Comparison of ENCODE assay signal across 1 cellular context in the genomic region with DNA sequence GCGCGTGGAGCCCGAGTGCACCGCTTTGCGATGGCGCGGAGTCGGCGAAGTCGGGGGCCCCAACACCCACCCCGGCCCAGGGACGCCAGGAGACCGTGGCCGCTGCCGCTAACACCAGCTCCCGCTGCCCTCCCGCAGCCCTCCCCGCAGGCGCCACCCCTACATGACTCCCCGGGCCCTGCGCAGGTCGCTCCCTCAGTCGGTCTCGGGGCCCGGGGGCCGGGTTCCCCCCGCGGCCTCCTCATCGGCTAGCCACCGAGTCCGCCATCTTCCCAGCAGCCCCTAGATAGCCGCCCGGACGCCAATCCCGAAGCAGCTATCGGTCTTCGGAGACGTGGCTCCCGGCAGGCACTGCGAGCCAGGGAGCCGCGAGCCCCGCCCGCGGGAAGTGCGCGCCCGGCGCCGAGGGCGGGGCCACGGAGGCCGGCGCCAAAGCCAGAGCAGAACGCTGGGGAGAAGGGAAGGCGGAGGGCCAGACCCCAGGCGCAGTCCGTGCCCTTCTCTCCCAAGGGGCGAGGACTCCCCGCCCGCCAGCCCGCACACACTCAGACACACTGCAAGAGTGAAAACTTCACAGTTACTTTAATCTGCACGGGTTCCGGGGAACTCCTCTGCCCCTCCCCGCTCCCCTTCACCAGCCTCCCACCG.
TF ChIP-seq lines count a peak whose summit lies in the region.

Gene FASTK (minus strand): TSS at position 288 of the 648 bp plus-strand sequence. CDS start 43 bp downstream, at position 245.

TF ChIP-seq in HEK293, 187 proteins besides CTCF, POLR2A, EP300 and RAD21 (continued from another document and continues in another):
- TF ChIP-seq, protein P1, sequence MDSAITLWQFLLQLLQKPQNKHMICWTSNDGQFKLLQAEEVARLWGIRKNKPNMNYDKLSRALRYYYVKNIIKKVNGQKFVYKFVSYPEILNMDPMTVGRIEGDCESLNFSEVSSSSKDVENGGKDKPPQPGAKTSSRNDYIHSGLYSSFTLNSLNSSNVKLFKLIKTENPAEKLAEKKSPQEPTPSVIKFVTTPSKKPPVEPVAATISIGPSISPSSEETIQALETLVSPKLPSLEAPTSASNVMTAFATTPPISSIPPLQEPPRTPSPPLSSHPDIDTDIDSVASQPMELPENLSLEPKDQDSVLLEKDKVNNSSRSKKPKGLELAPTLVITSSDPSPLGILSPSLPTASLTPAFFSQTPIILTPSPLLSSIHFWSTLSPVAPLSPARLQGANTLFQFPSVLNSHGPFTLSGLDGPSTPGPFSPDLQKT (IDR thresholded peaks at IDR 0.05; ENCODE audit: borderline replicate concordance, low read depth, low read length), result no peak
- TF ChIP-seq GLIS2 (tag by site-specific recombination; IDR thresholded peaks at IDR 0.05), result peak; percentile 96
- TF ChIP-seq, protein P2, sequence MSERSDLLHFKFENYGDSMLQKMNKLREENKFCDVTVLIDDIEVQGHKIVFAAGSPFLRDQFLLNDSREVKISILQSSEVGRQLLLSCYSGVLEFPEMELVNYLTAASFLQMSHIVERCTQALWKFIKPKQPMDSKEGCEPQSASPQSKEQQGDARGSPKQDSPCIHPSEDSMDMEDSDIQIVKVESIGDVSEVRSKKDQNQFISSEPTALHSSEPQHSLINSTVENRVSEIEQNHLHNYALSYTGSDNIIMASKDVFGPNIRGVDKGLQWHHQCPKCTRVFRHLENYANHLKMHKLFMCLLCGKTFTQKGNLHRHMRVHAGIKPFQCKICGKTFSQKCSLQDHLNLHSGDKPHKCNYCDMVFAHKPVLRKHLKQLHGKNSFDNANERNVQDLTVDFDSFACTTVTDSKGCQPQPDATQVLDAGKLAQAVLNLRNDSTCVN (tag by site-specific recombination; optimal IDR thresholded peaks at IDR 0.05), result peak; percentile 79
- TF ChIP-seq ZFP69B (tag by site-specific recombination; IDR thresholded peaks at IDR 0.05), result no peak
- no peak for TF ChIP-seq ZNF157 (tag by site-specific recombination; IDR thresholded peaks at IDR 0.05)
- TF ChIP-seq ZSCAN23 (tag by site-specific recombination; IDR thresholded peaks at IDR 0.05), result no peak
- TF ChIP-seq ZEB2 (tag by site-specific recombination; IDR thresholded peaks at IDR 0.05), result 0 out of 2 replicates have a peak, but pooled peaks have one; percentile 67
- TF ChIP-seq, protein P3, sequence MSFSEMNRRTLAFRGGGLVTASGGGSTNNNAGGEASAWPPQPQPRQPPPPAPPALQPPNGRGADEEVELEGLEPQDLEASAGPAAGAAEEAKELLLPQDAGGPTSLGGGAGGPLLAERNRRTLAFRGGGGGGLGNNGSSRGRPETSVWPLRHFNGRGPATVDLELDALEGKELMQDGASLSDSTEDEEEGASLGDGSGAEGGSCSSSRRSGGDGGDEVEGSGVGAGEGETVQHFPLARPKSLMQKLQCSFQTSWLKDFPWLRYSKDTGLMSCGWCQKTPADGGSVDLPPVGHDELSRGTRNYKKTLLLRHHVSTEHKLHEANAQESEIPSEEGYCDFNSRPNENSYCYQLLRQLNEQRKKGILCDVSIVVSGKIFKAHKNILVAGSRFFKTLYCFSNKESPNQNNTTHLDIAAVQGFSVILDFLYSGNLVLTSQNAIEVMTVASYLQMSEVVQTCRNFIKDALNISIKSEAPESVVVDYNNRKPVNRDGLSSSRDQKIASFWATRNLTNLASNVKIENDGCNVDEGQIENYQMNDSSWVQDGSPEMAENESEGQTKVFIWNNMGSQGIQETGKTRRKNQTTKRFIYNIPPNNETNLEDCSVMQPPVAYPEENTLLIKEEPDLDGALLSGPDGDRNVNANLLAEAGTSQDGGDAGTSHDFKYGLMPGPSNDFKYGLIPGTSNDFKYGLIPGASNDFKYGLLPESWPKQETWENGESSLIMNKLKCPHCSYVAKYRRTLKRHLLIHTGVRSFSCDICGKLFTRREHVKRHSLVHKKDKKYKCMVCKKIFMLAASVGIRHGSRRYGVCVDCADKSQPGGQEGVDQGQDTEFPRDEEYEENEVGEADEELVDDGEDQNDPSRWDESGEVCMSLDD (tag by site-specific recombination; IDR thresholded peaks at IDR 0.05), result peak; percentile 80
- TF ChIP-seq, protein P4, sequence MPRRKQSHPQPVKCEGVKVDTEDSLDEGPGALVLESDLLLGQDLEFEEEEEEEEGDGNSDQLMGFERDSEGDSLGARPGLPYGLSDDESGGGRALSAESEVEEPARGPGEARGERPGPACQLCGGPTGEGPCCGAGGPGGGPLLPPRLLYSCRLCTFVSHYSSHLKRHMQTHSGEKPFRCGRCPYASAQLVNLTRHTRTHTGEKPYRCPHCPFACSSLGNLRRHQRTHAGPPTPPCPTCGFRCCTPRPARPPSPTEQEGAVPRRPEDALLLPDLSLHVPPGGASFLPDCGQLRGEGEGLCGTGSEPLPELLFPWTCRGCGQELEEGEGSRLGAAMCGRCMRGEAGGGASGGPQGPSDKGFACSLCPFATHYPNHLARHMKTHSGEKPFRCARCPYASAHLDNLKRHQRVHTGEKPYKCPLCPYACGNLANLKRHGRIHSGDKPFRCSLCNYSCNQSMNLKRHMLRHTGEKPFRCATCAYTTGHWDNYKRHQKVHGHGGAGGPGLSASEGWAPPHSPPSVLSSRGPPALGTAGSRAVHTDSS (tag by site-specific recombination; IDR thresholded peaks at IDR 0.05), result no peak
- peak; percentile 98 for TF ChIP-seq ZNF600 (tag by site-specific recombination; IDR thresholded peaks at IDR 0.05)
- TF ChIP-seq SCRT2 (tag by site-specific recombination; IDR thresholded peaks at IDR 0.05), result no peak
- no peak for TF ChIP-seq ZFP3 (tag by site-specific recombination; IDR thresholded peaks at IDR 0.05; ENCODE audit: low read depth)
- TF ChIP-seq ZIC2 (tag by site-specific recombination; IDR thresholded peaks at IDR 0.05), result peak; percentile 33; the same call in 1 of the 2 replicates
- peak; percentile 40; the same call in 1 of the 2 replicates for TF ChIP-seq BCL11B (tag by site-specific recombination; IDR thresholded peaks at IDR 0.05; ENCODE audit: low read depth)
- TF ChIP-seq GLI4 (tag by site-specific recombination; IDR thresholded peaks at IDR 0.05), result no peak
- TF ChIP-seq, protein P5, sequence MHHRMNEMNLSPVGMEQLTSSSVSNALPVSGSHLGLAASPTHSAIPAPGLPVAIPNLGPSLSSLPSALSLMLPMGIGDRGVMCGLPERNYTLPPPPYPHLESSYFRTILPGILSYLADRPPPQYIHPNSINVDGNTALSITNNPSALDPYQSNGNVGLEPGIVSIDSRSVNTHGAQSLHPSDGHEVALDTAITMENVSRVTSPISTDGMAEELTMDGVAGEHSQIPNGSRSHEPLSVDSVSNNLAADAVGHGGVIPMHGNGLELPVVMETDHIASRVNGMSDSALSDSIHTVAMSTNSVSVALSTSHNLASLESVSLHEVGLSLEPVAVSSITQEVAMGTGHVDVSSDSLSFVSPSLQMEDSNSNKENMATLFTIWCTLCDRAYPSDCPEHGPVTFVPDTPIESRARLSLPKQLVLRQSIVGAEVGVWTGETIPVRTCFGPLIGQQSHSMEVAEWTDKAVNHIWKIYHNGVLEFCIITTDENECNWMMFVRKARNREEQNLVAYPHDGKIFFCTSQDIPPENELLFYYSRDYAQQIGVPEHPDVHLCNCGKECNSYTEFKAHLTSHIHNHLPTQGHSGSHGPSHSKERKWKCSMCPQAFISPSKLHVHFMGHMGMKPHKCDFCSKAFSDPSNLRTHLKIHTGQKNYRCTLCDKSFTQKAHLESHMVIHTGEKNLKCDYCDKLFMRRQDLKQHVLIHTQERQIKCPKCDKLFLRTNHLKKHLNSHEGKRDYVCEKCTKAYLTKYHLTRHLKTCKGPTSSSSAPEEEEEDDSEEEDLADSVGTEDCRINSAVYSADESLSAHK (tag by site-specific recombination; IDR thresholded peaks at IDR 0.05), result no peak
- TF ChIP-seq ZSCAN16 (tag by site-specific recombination; IDR thresholded peaks at IDR 0.05), result no peak
- no peak for TF ChIP-seq ZNF658 (tag by site-specific recombination; IDR thresholded peaks at IDR 0.05)
- peak; percentile 30; the same call in 1 of the 2 replicates for TF ChIP-seq OVOL3 (tag by site-specific recombination; IDR thresholded peaks at IDR 0.05)
- 0 out of 2 replicates have a peak, but pooled peaks have one; percentile 39 for TF ChIP-seq ZFP37 (tag by site-specific recombination; IDR thresholded peaks at IDR 0.05)
- TF ChIP-seq ZNF24 (tag by site-specific recombination; IDR thresholded peaks at IDR 0.05), result no peak
- TF ChIP-seq, protein P6, sequence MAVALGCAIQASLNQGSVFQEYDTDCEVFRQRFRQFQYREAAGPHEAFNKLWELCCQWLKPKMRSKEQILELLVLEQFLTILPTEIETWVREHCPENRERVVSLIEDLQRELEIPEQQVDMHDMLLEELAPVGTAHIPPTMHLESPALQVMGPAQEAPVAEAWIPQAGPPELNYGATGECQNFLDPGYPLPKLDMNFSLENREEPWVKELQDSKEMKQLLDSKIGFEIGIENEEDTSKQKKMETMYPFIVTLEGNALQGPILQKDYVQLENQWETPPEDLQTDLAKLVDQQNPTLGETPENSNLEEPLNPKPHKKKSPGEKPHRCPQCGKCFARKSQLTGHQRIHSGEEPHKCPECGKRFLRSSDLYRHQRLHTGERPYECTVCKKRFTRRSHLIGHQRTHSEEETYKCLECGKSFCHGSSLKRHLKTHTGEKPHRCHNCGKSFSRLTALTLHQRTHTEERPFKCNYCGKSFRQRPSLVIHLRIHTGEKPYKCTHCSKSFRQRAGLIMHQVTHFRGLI (tag by site-specific recombination; IDR thresholded peaks at IDR 0.05), result no peak
- no peak for TF ChIP-seq PRDM6 (tag by site-specific recombination; IDR thresholded peaks at IDR 0.05)
- TF ChIP-seq SP3 (tag by site-specific recombination; IDR thresholded peaks at IDR 0.05), result peak; percentile 61
- TF ChIP-seq ZNF311 (tag by site-specific recombination; IDR thresholded peaks at IDR 0.05; ENCODE audit: borderline replicate concordance), result no peak
- TF ChIP-seq PRDM1 (tag by site-specific recombination; IDR thresholded peaks at IDR 0.05), result 0 out of 2 replicates have a peak, but pooled peaks have one; percentile 13
- TF ChIP-seq ZNF521 (tag by site-specific recombination; IDR thresholded peaks at IDR 0.05), result no peak
- peak; percentile 31; the same call in 1 of the 2 replicates for TF ChIP-seq ZNF398 (tag by site-specific recombination; IDR thresholded peaks at IDR 0.05)
- TF ChIP-seq ZNF677 (tag by site-specific recombination; IDR thresholded peaks at IDR 0.05), result no peak
- peak; percentile 80 for TF ChIP-seq KLF8 (tag by site-specific recombination; IDR thresholded peaks at IDR 0.05)
- no peak for TF ChIP-seq ZNF239 (tag by site-specific recombination; IDR thresholded peaks at IDR 0.05)
- TF ChIP-seq ZNF155 (tag by site-specific recombination; IDR thresholded peaks at IDR 0.05), result no peak
- no peak for TF ChIP-seq ZNF785 (tag by site-specific recombination; IDR thresholded peaks at IDR 0.05)
- no peak for TF ChIP-seq SETDB1 (IDR thresholded peaks at IDR 0.05; ENCODE audit: insufficient read length, low read length)
- no peak for TF ChIP-seq KLF9 (tag by site-specific recombination; IDR thresholded peaks at IDR 0.05; ENCODE audit: low read depth)
- TF ChIP-seq, protein P7, sequence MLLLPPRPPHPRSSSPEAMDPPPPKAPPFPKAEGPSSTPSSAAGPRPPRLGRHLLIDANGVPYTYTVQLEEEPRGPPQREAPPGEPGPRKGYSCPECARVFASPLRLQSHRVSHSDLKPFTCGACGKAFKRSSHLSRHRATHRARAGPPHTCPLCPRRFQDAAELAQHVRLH (tag by site-specific recombination; IDR thresholded peaks at IDR 0.05), result no peak
- peak; percentile 92 for TF ChIP-seq ZBTB20 (tag by site-specific recombination; IDR thresholded peaks at IDR 0.05)
- peak; percentile 72 for TF ChIP-seq IKZF3 (tag by site-specific recombination; IDR thresholded peaks at IDR 0.05)
- no peak for TF ChIP-seq ZNF548 (tag by site-specific recombination; IDR thresholded peaks at IDR 0.05)
- peak; percentile 95 for TF ChIP-seq YY1 (tag by site-specific recombination; IDR thresholded peaks at IDR 0.05)
- TF ChIP-seq ZNF843 (tag by site-specific recombination; IDR thresholded peaks at IDR 0.05), result 0 out of 2 replicates have a peak, but pooled peaks have one; percentile 31
- no peak for TF ChIP-seq ZNF426 (tag by site-specific recombination; IDR thresholded peaks at IDR 0.05)
- no peak for TF ChIP-seq ZNF37A (tag by site-specific recombination; IDR thresholded peaks at IDR 0.05)
- TF ChIP-seq, protein P8, sequence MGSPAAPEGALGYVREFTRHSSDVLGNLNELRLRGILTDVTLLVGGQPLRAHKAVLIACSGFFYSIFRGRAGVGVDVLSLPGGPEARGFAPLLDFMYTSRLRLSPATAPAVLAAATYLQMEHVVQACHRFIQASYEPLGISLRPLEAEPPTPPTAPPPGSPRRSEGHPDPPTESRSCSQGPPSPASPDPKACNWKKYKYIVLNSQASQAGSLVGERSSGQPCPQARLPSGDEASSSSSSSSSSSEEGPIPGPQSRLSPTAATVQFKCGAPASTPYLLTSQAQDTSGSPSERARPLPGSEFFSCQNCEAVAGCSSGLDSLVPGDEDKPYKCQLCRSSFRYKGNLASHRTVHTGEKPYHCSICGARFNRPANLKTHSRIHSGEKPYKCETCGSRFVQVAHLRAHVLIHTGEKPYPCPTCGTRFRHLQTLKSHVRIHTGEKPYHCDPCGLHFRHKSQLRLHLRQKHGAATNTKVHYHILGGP (tag by site-specific recombination; IDR thresholded peaks at IDR 0.05), result no peak
- TF ChIP-seq HOXC10 (CRISPR knock-in tag; IDR thresholded peaks at IDR 0.05), result no peak
